ENCODE assay signal across 1 cellular context in genomic region chr6:108116424-108116780, GRCh38.
TF ChIP-seq lines count a peak whose summit lies in the region.

No MANE protein-coding gene starts in this region.

TF ChIP-seq in WTC11, 78 proteins besides CTCF, POLR2A, EP300 and RAD21 (continued from another document):
- TF ChIP-seq ATF3 (CRISPR knock-in tag; conservative IDR thresholded peaks at IDR 0.05): no peak
- no peak for TF ChIP-seq NR1H2 (CRISPR knock-in tag; IDR thresholded peaks at IDR 0.05)
- TF ChIP-seq SOX15 (CRISPR knock-in tag; IDR thresholded peaks at IDR 0.05): no peak
- no peak for TF ChIP-seq E2F5 (CRISPR knock-in tag; IDR thresholded peaks at IDR 0.05)
TF ChIP-seq in WTC11: peak in this region for 0.
